ENCODE assay signal across 28 cellular contexts in the genomic region with DNA sequence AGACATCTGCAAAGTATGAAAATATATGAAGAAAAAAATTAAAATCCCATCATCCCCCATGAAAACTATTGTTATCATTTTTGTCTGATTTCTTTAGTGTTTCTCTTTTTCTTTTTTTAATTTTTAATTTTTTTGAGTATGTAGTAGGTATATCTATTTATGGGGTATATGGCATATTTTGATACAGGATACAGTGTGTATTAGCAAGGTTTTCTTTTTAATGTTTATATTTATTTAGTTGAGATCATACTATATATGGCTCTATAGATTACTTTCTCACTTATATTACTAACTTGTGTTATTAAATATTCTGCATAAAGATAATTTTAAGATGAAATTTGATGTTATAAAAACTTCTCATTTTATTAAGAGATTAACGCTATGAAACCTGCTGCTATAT.
"Had no signal": no experiment of that assay in that cellular context is flagged by ENCODE, and none has a peak within 500 bp of the region (broad histone marks: within the 10 kb centered on the region; RNA-seq: fewer than 3 reads in every experiment).

No MANE protein-coding gene starts in this region.

- H3K4me3 ChIP-seq: esophagus muscularis mucosa, heart right ventricle, pancreas, prostate gland, sigmoid colon, smooth muscle cell, stomach, suprapubic skin, tibial artery had no signal

- H3K9me3 ChIP-seq: esophagus muscularis mucosa, heart right ventricle, pancreas, prostate gland, sigmoid colon, stomach, suprapubic skin, tibial artery had no signal

- DNase-seq: activated CD4-positive, alpha-beta T cell treated with anti-CD3 and anti-CD28 coated beads for 48 hours; activated CD4-positive, alpha-beta T cell treated with anti-CD3 and anti-CD28 coated beads, Interleukin-2, amount 50 U/mL, for 48 hours; activated effector memory CD4-positive, alpha-beta T cell treated with Interleukin-2 at 50 U/mL for 16 hours; activated naive CD4-positive, alpha-beta T cell treated with anti-CD3 and anti-CD28 coated beads for 36 hours; activated T-cell treated with anti-CD3 and anti-CD28 coated beads, Interleukin-2, amount 50 U/mL, for 72 hours; dermis blood vessel endothelial cell; effector CD4-positive, alpha-beta T cell; heart right ventricle; naive thymus-derived CD4-positive, alpha-beta T cell; pancreas; sigmoid colon; stimulated activated CD4-positive, alpha-beta T cell treated with anti-CD3 and anti-CD28 coated beads, Interleukin-1b, Interleukin-23, amount 100 ng/mL, for 48 hours; stimulated activated CD4-positive, alpha-beta T cell treated with anti-CD3 and anti-CD28 coated beads, Interleukin-4, amount 100 ng/mL, for 4 hours; stimulated activated CD8-positive, alpha-beta memory T cell treated with anti-CD3 and anti-CD28 coated beads, Interleukin-4, amount 100 ng/mL, for 48 hours; stimulated activated naive B cell treated with anti-CD40 and anti-IgM and Interleukin-4, amounts not matched to agents 10 μg/mL and 1 μg/mL and 100 μg/mL, for 72 hours; stomach; T-helper 1 cell; tibial artery; WERI-Rb-1 had no signal

- FAIRE-seq: bronchial epithelial cell, colon, pancreas had no signal

- H3K27me3 ChIP-seq: esophagus muscularis mucosa, foreskin keratinocyte, heart right ventricle, pancreas, sigmoid colon, stomach, suprapubic skin, tibial artery had no signal

- H3K9me3 Mint-ChIP-seq: activated naive CD4-positive, alpha-beta T cell treated with anti-CD3 and anti-CD28 coated beads for 36 hours; activated T-cell treated with anti-CD3 and anti-CD28 coated beads, Interleukin-2, amount 50 U/mL, for 72 hours; central memory CD8-positive, alpha-beta T cell; mesothelial cell of epicardium; naive thymus-derived CD4-positive, alpha-beta T cell; stimulated activated naive B cell treated with anti-CD40 and anti-IgM and Interleukin-4, amounts not matched to agents 10 μg/mL and 1 μg/mL and 100 μg/mL, for 72 hours had no signal

- H3K27ac Mint-ChIP-seq: activated T-cell treated with anti-CD3 and anti-CD28 coated beads, Interleukin-2, amount 50 U/mL, for 72 hours had no signal

- H3K4me1 ChIP-seq: prostate gland had no signal

- ATAC-seq: pancreas; stimulated activated naive B cell treated with anti-CD40 and anti-IgM and Interleukin-4, amounts not matched to agents 10 μg/mL and 1 μg/mL and 100 μg/mL, for 72 hours had no signal

- H3K4me3 Mint-ChIP-seq: activated naive CD4-positive, alpha-beta T cell treated with anti-CD3 and anti-CD28 coated beads for 36 hours; central memory CD8-positive, alpha-beta T cell; mesothelial cell of epicardium; stimulated activated naive B cell treated with anti-CD40 and anti-IgM and Interleukin-4, amounts not matched to agents 10 μg/mL and 1 μg/mL and 100 μg/mL, for 72 hours had no signal

- H3K27ac ChIP-seq: esophagus muscularis mucosa, foreskin keratinocyte, heart right ventricle, pancreas, prostate gland, sigmoid colon, stomach, suprapubic skin, tibial artery, WERI-Rb-1 had no signal

- H3K36me3 ChIP-seq: prostate gland had no signal

- H3K27me3 Mint-ChIP-seq: central memory CD8-positive, alpha-beta T cell; naive thymus-derived CD4-positive, alpha-beta T cell; stimulated activated naive B cell treated with anti-CD40 and anti-IgM and Interleukin-4, amounts not matched to agents 10 μg/mL and 1 μg/mL and 100 μg/mL, for 72 hours had no signal
